In genomic region chr15:52679232-52680040, GRCh38 we compare ENCODE assay signal across 8 cellular contexts. TPM values are rescaled to one million over a fixed set of nuclear protein-coding genes. Genes with fewer than 3 reads are reported as not detected.
DNase-seq lines count a peak whose midpoint lies in the region; ATAC-seq and TF ChIP-seq lines count a peak whose summit lies in the region.

TSS of gene ATOSA (minus strand) at chr15:52679388. CDS start at chr15:52678021, 1,367 bp downstream.

- no peak for TF ChIP-seq CTCF in GM13976 (IDR thresholded peaks at IDR 0.05; ENCODE audit: borderline replicate concordance, control extremely low read depth, extremely low read depth, insufficient read depth, missing control alignments)
- peak; percentile 13 for TF ChIP-seq CTCF in progenitor cell of endocrine pancreas (IDR thresholded peaks at IDR 0.05; ENCODE audit: unreplicated experiment)
- TF ChIP-seq CTCF in upper lobe of right lung (IDR thresholded peaks at IDR 0.05): no peak

- peaks cover 15% of the 10 kb centered on the region for H3K36me3 ChIP-seq in upper lobe of right lung

- intact Hi-C loops in left cardiac atrium (cut with DNase I): loop anchor here (5.0 kb wide), 2 partner anchors 37 to 53 kb away; no protein-coding TSS in a partner anchor
- intact Hi-C loops in upper lobe of right lung (cut with DNase I): no loop called here

- peaks cover 30% of the 10 kb centered on the region for H3K4me1 ChIP-seq in upper lobe of right lung

- no peaks in the 10 kb centered on the region for H3K9me3 ChIP-seq in upper lobe of right lung

- H3K36me3 Mint-ChIP-seq in T-helper 1 cell treated with Interleukin-12 subunit alpha and Interleukin-12 subunit beta and Interleukin-4 antibody, amounts not matched to agents 30 μg/mL and 1 μg/mL, for 36 hours (ENCODE audit: low read depth): peaks cover 9% of the 10 kb centered on the region
- H3K36me3 Mint-ChIP-seq in progenitor cell of endocrine pancreas (ENCODE audit: insufficient read depth): peaks cover 5% of the 10 kb centered on the region

- in situ Hi-C loops in GM13976 (cut with MboI; ENCODE audit: low sequenced_read_pairs, unreplicated experiment): no loop called here

- H3K9me3 Mint-ChIP-seq in T-helper 1 cell treated with Interleukin-12 subunit alpha and Interleukin-12 subunit beta and Interleukin-4 antibody, amounts not matched to agents 30 μg/mL and 1 μg/mL, for 36 hours: no peaks in the 10 kb centered on the region
- H3K9me3 Mint-ChIP-seq in progenitor cell of endocrine pancreas (ENCODE audit: low read depth): no peaks in the 10 kb centered on the region

- no peaks in the 10 kb centered on the region for H3K27me3 ChIP-seq in upper lobe of right lung

- H3K27ac ChIP-seq in upper lobe of right lung: peak within 1 kb of the TSS; percentile 96

- ATAC-seq in HG02840 (IDR thresholded peaks at IDR 0.05; ENCODE audit: low FRiP score, unreplicated experiment): peak; percentile 61
- peak; percentile 95 to 97 for ATAC-seq in left cardiac atrium
- peak; percentile 97 for ATAC-seq in upper lobe of right lung

- no peaks in the 10 kb centered on the region for H3K27me3 Mint-ChIP-seq in T-helper 1 cell treated with Interleukin-12 subunit alpha and Interleukin-12 subunit beta and Interleukin-4 antibody, amounts not matched to agents 30 μg/mL and 1 μg/mL, for 36 hours (ENCODE audit: low read depth)
- H3K27me3 Mint-ChIP-seq in progenitor cell of endocrine pancreas: no peaks in the 10 kb centered on the region

- DNase-seq in GM13976 (ENCODE audit: low spot score) (peak; percentile 94), NCI-H146 (lab: John Stamatoyannopoulos, UW) (peak; percentile 88), amniotic stem cell (lab: John Stamatoyannopoulos, UW) (peak; percentile 85), left cardiac atrium (peak; percentile 93), progenitor cell of endocrine pancreas (ENCODE audit: low spot score, unreplicated experiment) (peak; percentile 85), upper lobe of right lung (peak; percentile 96)

- peak within 1 kb of the TSS; percentile 86 for H3K4me3 Mint-ChIP-seq in T-helper 1 cell treated with Interleukin-12 subunit alpha and Interleukin-12 subunit beta and Interleukin-4 antibody, amounts not matched to agents 30 μg/mL and 1 μg/mL, for 36 hours
- peak within 1 kb of the TSS; percentile 99 for H3K4me3 Mint-ChIP-seq in progenitor cell of endocrine pancreas (ENCODE audit: low read depth)

- peak within 1 kb of the TSS; percentile 75 for H3K4me3 ChIP-seq in upper lobe of right lung

- H3K4me1 Mint-ChIP-seq in T-helper 1 cell treated with Interleukin-12 subunit alpha and Interleukin-12 subunit beta and Interleukin-4 antibody, amounts not matched to agents 30 μg/mL and 1 μg/mL, for 36 hours (ENCODE audit: low read depth): peaks cover 32% of the 10 kb centered on the region
- peaks cover 25% of the 10 kb centered on the region for H3K4me1 Mint-ChIP-seq in progenitor cell of endocrine pancreas (ENCODE audit: low read depth)

- peak within 1 kb of the TSS; percentile 100 for H3K27ac Mint-ChIP-seq in T-helper 1 cell treated with Interleukin-12 subunit alpha and Interleukin-12 subunit beta and Interleukin-4 antibody, amounts not matched to agents 30 μg/mL and 1 μg/mL, for 36 hours
- peak within 1 kb of the TSS; percentile 100 for H3K27ac Mint-ChIP-seq in progenitor cell of endocrine pancreas

RNA-seq across cellular contexts. Expression of gene ATOSA, which starts in this region (rescaled TPM):
- 10 to 100 TPM; 24.9 to 27.6 TPM for total RNA-seq in left cardiac atrium
- total RNA-seq in progenitor cell of endocrine pancreas: 56.9 and 61.8 TPM in 2 replicates
- 42.5 TPM for total RNA-seq in upper lobe of right lung

Comparison
In these comparisons a context has a peak if more than half of its experiments do, and no peak if none do; other contexts are left out.
1. Peak in every context shown above with its lines: DNase-seq, ATAC-seq, H3K4me3 ChIP-seq and H3K27ac ChIP-seq.